25 cellular contexts compared by ENCODE assay signal in the genomic region with DNA sequence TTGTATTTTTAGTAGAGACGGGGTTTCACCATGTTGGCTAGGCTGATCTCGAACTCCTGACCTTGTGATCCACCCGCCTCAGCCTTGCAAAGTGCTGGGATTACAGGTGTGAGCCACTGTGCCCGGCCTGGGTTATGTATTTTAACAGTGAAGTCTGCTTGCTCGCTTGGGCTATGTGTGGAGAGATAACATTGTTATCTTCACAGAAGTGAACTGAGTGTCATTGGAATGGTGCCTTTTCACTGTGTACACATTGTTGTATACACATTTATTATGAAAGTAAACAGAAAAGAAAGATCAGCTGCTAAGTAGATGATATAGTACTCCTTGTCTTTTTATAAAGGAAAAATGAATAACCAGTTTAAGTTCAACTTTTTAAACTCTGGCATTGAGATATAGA. TPM values are rescaled to one million over a fixed set of nuclear protein-coding genes. Genes with fewer than 3 reads are reported as not detected.
A peak's percentile ranks its signal among the peaks of the same experiment; 100 is the strongest.
DNase-seq lines count a peak whose midpoint lies in the region; ATAC-seq, FAIRE-seq and TF ChIP-seq lines count a peak whose summit lies in the region.
"Had no signal": no experiment of that assay in that cellular context is flagged by ENCODE, and none has a peak within 500 bp of the region (broad histone marks: within the 10 kb centered on the region; RNA-seq: fewer than 3 reads in every experiment).

No MANE protein-coding gene starts in this region.

- H3K27ac ChIP-seq in C4-2B = peak overlapping the region; percentile 34; the same call in 1 of the 2 replicates
- no peak overlapping the region for H3K27ac ChIP-seq in CD4-positive, CD25-positive, alpha-beta regulatory T cell (ENCODE audit: insufficient read depth, low read length, poor library complexity, severe bottlenecking)
- H3K27ac ChIP-seq in HepG2 (ENCODE audit: extremely low read length, insufficient read depth, low read length) = no peak overlapping the region
- no peak overlapping the region for H3K27ac ChIP-seq in CD4-positive, alpha-beta memory T cell (ENCODE audit: low read depth, low read length)

- CTCF ChIA-PET in HepG2 (lab: Yijun Ruan, JAX; ENCODE audit: low intra/inter-chr PET ratio, low total read pairs) = no interaction called here
- CTCF ChIA-PET in CD4-positive, alpha-beta memory T cell (lab: Charles Lee; ENCODE audit: partially characterized antibody) = no interaction called here

- in situ Hi-C loops in HepG2 (cut with HindIII; ENCODE audit: extremely low pct_ligation_motif_present, low pct_unique_long_range_greater_than_20kb) = no loop called here

- H3K79me2 ChIP-seq in HepG2 (ENCODE audit: insufficient read depth, low read length) = no peaks in the 10 kb centered on the region

- H3K9me3 Mint-ChIP-seq in CD4-positive, CD25-positive, alpha-beta regulatory T cell = no peaks in the 10 kb centered on the region
- H3K9me3 Mint-ChIP-seq in CD4-positive, alpha-beta memory T cell = no peaks in the 10 kb centered on the region
- H3K9me3 Mint-ChIP-seq: H9, IgD-negative memory B cell had no signal

- no peaks in the 10 kb centered on the region for H3K9me3 ChIP-seq in CD4-positive, CD25-positive, alpha-beta regulatory T cell (ENCODE audit: control insufficient read depth in 2 of 2, low read length in 2 of 2)
- no peaks in the 10 kb centered on the region for H3K9me3 ChIP-seq in HepG2 (ENCODE audit: low read length)
- H3K9me3 ChIP-seq in CD4-positive, alpha-beta memory T cell (ENCODE audit: control insufficient read depth in 1 of 2, low read length in 2 of 2) = no peaks in the 10 kb centered on the region
- H3K9me3 ChIP-seq: Caco-2, SK-N-SH had no signal

- intact Hi-C loops in HepG2 (cut with micrococcal nuclease; ENCODE audit: unreplicated experiment) = no loop called here
- intact Hi-C loops in CD4-positive, alpha-beta memory T cell (cut with micrococcal nuclease) = no loop called here

- no peak overlapping the region for H3K4me3 ChIP-seq in CD4-positive, CD25-positive, alpha-beta regulatory T cell (ENCODE audit: low read depth, low read length)
- no peak overlapping the region for H3K4me3 ChIP-seq in HepG2 (replicated peaks in 1 of 3; ENCODE audit: insufficient read depth in 1 of 3, low read depth in 2 of 3, low read length in 3 of 3)
- no peak overlapping the region for H3K4me3 ChIP-seq in CD4-positive, alpha-beta memory T cell (ENCODE audit: low read length in 2 of 2)
- H3K4me3 ChIP-seq: GM12878 had no signal

- peaks cover 53% of the 10 kb centered on the region for H3K36me3 ChIP-seq in CD4-positive, CD25-positive, alpha-beta regulatory T cell (ENCODE audit: control insufficient read depth, insufficient read depth, low read length)
- peaks cover 3 to 42% of the 10 kb centered on the region in 2 experiments; a peak in 4 of 5 replicates for H3K36me3 ChIP-seq in HepG2 (replicated peaks in 1 of 2; ENCODE audit: control insufficient read depth in 1 of 2, insufficient read depth in 2 of 2, low read length in 2 of 2)
- peaks cover 18% of the 10 kb centered on the region for H3K36me3 ChIP-seq in CD4-positive, alpha-beta memory T cell (ENCODE audit: insufficient read depth, low read length)

- H3K9ac ChIP-seq in HepG2 (ENCODE audit: insufficient read depth, low read depth, low read length) = no peak overlapping the region
- H3K9ac ChIP-seq: SK-N-SH had no signal

- H4K20me1 ChIP-seq in HepG2 (ENCODE audit: insufficient read depth, low read length) = no peaks in the 10 kb centered on the region

- no peak for DNase-seq in CD4-positive, CD25-positive, alpha-beta regulatory T cell
- DNase-seq in NCI-H146 treated with DMSO at 0.1 percent for 48 hours (lab: John Stamatoyannopoulos, UW; ENCODE audit: unreplicated experiment) (peak; percentile 22), HepG2 (ENCODE audit: low spot score) (peak; percentile 9), NCI-H510A treated with DMSO at 0.1 percent for 48 hours (lab: John Stamatoyannopoulos, UW) (no peak)
- no peak for DNase-seq in CD4-positive, alpha-beta memory T cell
- DNase-seq: ACHN, C1 segment of cervical spinal cord, DMS153, EL, H9, Kasumi-1, NCI-H1105 treated with DMSO at 0.1 percent for 48 hours, NCI-H187, NCI-H2227 treated with DMSO at 0.1 percent for 48 hours, NCI-H524, NCI-H82, PC-3, RPMI8226, SHP77 treated with DMSO at 0.1 percent for 48 hours, SK-N-SH had no signal

- 82% methylated on average over 5 of the region's 5 CpGs for WGBS in HepG2 (ENCODE audit: low lambda C conversion rate)

- no TSS peak for BruUV-seq in HepG2 (replicated peaks; lab: Mats Ljungman, UMichigan)

- no peaks in the 10 kb centered on the region for H3K27me3 Mint-ChIP-seq in CD4-positive, CD25-positive, alpha-beta regulatory T cell
- H3K27me3 Mint-ChIP-seq in CD4-positive, alpha-beta memory T cell = no peaks in the 10 kb centered on the region
- H3K27me3 Mint-ChIP-seq: IgD-negative memory B cell had no signal

- no peak for TF ChIP-seq CTCF in C4-2B (conservative IDR thresholded peaks at IDR 0.05)
- no peak for TF ChIP-seq CTCF in HepG2 (CRISPR knock-in tag; IDR thresholded peaks at IDR 0.05)

- H2AFZ ChIP-seq in HepG2 (ENCODE audit: low read length) = no peak overlapping the region

- H3K27ac Mint-ChIP-seq in CD4-positive, CD25-positive, alpha-beta regulatory T cell = peak overlapping the region in 2 of 3 donors; percentile 20
- H3K27ac Mint-ChIP-seq in CD4-positive, alpha-beta memory T cell = peak overlapping the region in 1 of 7 donors; percentile 80
- H3K27ac Mint-ChIP-seq: IgD-negative memory B cell had no signal

- POLR2A ChIA-PET in HepG2 (lab: Yijun Ruan, JAX) = no interaction called here
- POLR2A ChIA-PET in CD4-positive, alpha-beta memory T cell (lab: Charles Lee; ENCODE audit: partially characterized antibody) = no interaction called here

- H3K4me1 Mint-ChIP-seq in CD4-positive, CD25-positive, alpha-beta regulatory T cell = peaks cover 14 to 27% (median 19%) of the 10 kb centered on the region in 4 donors
- H3K4me1 Mint-ChIP-seq in CD4-positive, alpha-beta memory T cell = peaks cover 8 to 19% (median 13%) of the 10 kb centered on the region in 4 donors
- H3K4me1 Mint-ChIP-seq: H9 had no signal

- no peak for FAIRE-seq in HepG2 (lab: Jason Lieb, UNC)
- FAIRE-seq: GM12878 had no signal

- no peak for TF ChIP-seq RAD21 in HepG2 (CRISPR knock-in tag; IDR thresholded peaks at IDR 0.05)

- no peak overlapping the region for H3K4me2 ChIP-seq in HepG2 (ENCODE audit: low read depth, low read length)
- H3K4me2 ChIP-seq: SK-N-SH had no signal

- no peaks in the 10 kb centered on the region for H3K27me3 ChIP-seq in CD4-positive, CD25-positive, alpha-beta regulatory T cell (ENCODE audit: control insufficient read depth, insufficient read depth, low read length)
- no peaks in the 10 kb centered on the region; a peak in 1 of 5 replicates for H3K27me3 ChIP-seq in HepG2 (ENCODE audit: control insufficient read depth in 1 of 2, insufficient read depth in 2 of 2, low read length in 2 of 2)
- H3K27me3 ChIP-seq in CD4-positive, alpha-beta memory T cell (ENCODE audit: insufficient read depth, low read length) = no peaks in the 10 kb centered on the region

- peaks cover 6% of the 10 kb centered on the region for H3K4me1 ChIP-seq in CD4-positive, CD25-positive, alpha-beta regulatory T cell (ENCODE audit: control insufficient read depth, insufficient read depth, low read length, poor library complexity, severe bottlenecking)
- no peaks in the 10 kb centered on the region; the same call in 1 of the 2 replicates for H3K4me1 ChIP-seq in HepG2 (ENCODE audit: insufficient read depth, low read length)
- peaks cover 8% of the 10 kb centered on the region for H3K4me1 ChIP-seq in CD4-positive, alpha-beta memory T cell (ENCODE audit: insufficient read depth, low read length)
- H3K4me1 ChIP-seq: Caco-2 had no signal

- no peak for ATAC-seq in CD4-positive, CD25-positive, alpha-beta regulatory T cell (ENCODE audit: low read depth in 2 of 2)
- ATAC-seq in HepG2 (peak; percentile 60), HG03045 (IDR thresholded peaks at IDR 0.05; ENCODE audit: unreplicated experiment) (no peak)
- ATAC-seq: GM12878, PC-3 had no signal

- TF ChIP-seq EP300 in HepG2 (IDR thresholded peaks at IDR 0.05; ENCODE audit: low read depth in 2 of 2, low read length in 2 of 2) (no peak), HepG2 (CRISPR knock-in tag; IDR thresholded peaks at IDR 0.05; ENCODE audit: borderline replicate concordance) (no peak)

- H3K36me3 Mint-ChIP-seq in CD4-positive, CD25-positive, alpha-beta regulatory T cell = peaks cover 24% of the 10 kb centered on the region
- peaks cover 26 to 50% of the 10 kb centered on the region in 2 donors for H3K36me3 Mint-ChIP-seq in CD4-positive, alpha-beta memory T cell

- TF ChIP-seq POLR2A in HepG2 (IDR thresholded peaks at IDR 0.05; ENCODE audit: insufficient read depth in 1 of 2, low read depth in 2 of 2, low read length in 2 of 2) = no peak

- no peak overlapping the region for H3K4me3 Mint-ChIP-seq in CD4-positive, CD25-positive, alpha-beta regulatory T cell
- no peak overlapping the region for H3K4me3 Mint-ChIP-seq in CD4-positive, alpha-beta memory T cell
- H3K4me3 Mint-ChIP-seq: H9, IgD-negative memory B cell had no signal

RNA-seq across cellular contexts. Expression of gene RNF138, which starts 30.4 kb away (rescaled TPM):
- 94.8 TPM for total RNA-seq in CD4-positive, CD25-positive, alpha-beta regulatory T cell
- 10 to 100 TPM; 62.1 to 92.9 (median 86.2) TPM for polyA plus RNA-seq in CD4-positive, CD25-positive, alpha-beta regulatory T cell
- 33.6 and 44.8 TPM in 2 replicates for total RNA-seq in HepG2 (2016; rRNA removed; fragmentation: Illumina TruSeq; extraction: Trizol)
- total RNA-seq in HepG2 (2016; cell fraction: cytosol; rRNA removed; fragmentation: Illumina TruSeq; extraction: Trizol; ENCODE audit: low read depth) = 26.6 and 29.1 TPM in 2 replicates
- 38.1 and 50.2 TPM in 2 replicates for total RNA-seq in HepG2 (2016; cell fraction: insoluble cytoplasmic fraction; rRNA removed; fragmentation: Illumina TruSeq; extraction: Trizol)
- total RNA-seq in HepG2 (2016; cell fraction: membrane; rRNA removed; fragmentation: Illumina TruSeq; extraction: Trizol) = 35.2 and 40.9 TPM in 2 replicates
- total RNA-seq in HepG2 (2016; cell fraction: nucleus; rRNA removed; fragmentation: Illumina TruSeq; extraction: Trizol) = 14.5 and 18.4 TPM in 2 replicates
- 11.0 and 14.6 TPM in 2 replicates for polyA plus RNA-seq in HepG2 (2011; rRNA removed)
- polyA plus RNA-seq in HepG2 (2011; cell fraction: cytosol; rRNA removed) = 11.9 and 14.5 TPM in 2 replicates
- 8.4 and 10.3 TPM in 2 replicates for polyA plus RNA-seq in HepG2 (2011; cell fraction: nucleus; rRNA removed)
- 15.0 and 21.5 TPM in 2 replicates for polyA plus RNA-seq in HepG2 (2012)
- 8.5 and 9.4 TPM in 2 replicates for polyA plus RNA-seq in HepG2 (2016; cell fraction: cytosol; fragmentation: Illumina TruSeq; extraction: Trizol; ENCODE audit: low read depth)
- 38.7 and 40.4 TPM in 2 replicates for polyA plus RNA-seq in HepG2 (2016; cell fraction: insoluble cytoplasmic fraction; fragmentation: Illumina TruSeq; extraction: Trizol; ENCODE audit: low read depth)
- 14.3 and 18.4 TPM in 2 replicates for polyA plus RNA-seq in HepG2 (2016; cell fraction: membrane; fragmentation: Illumina TruSeq; extraction: Trizol; ENCODE audit: low read depth)
- 20.7 and 21.5 TPM in 2 replicates for polyA plus RNA-seq in HepG2 (2016; cell fraction: nucleus; fragmentation: Illumina TruSeq; extraction: Trizol; ENCODE audit: insufficient read depth, low read depth)
- 40.1 and 42.9 TPM in 2 replicates for polyA minus RNA-seq in HepG2 (2011; rRNA and poly(A)+ RNA removed; ENCODE audit: low replicate concordance)
- polyA minus RNA-seq in HepG2 (2011; cell fraction: cytosol; rRNA and poly(A)+ RNA removed) = 30.0 and 36.7 TPM in 2 replicates
- polyA minus RNA-seq in HepG2 (2011; cell fraction: nucleus; rRNA and poly(A)+ RNA removed) = 16.7 and 21.9 TPM in 2 replicates
- total RNA-seq in CD4-positive, alpha-beta memory T cell = 10 to 100 TPM; 58.1 to 61.8 TPM
- polyA plus RNA-seq in CD4-positive, alpha-beta memory T cell = 10 to 100 TPM; 74.6 to 83.2 TPM

Comparison
In these comparisons a context has a peak if more than half of its experiments do, and no peak if none do; other contexts are left out.
1. DNase-seq: peak in NCI-H146 treated with DMSO at 0.1 percent for 48 hours (single experiment) and HepG2 (single experiment); none in CD4-positive, CD25-positive, alpha-beta regulatory T cell (0 of 3), NCI-H510A treated with DMSO at 0.1 percent for 48 hours (single experiment) and CD4-positive, alpha-beta memory T cell (0 of 5).